Comparison of ENCODE assay signal across 13 cellular contexts in genomic region chr4:76429636-76430035, GRCh38.
DNase-seq lines count a peak whose midpoint lies in the region; ATAC-seq lines count a peak whose summit lies in the region.
"Had no signal": no experiment of that assay in that cellular context is flagged by ENCODE, and none has a peak within 500 bp of the region (broad histone marks: within the 10 kb centered on the region; RNA-seq: fewer than 3 reads in every experiment).

No MANE protein-coding gene starts in this region.

- peak; percentile 38 for DNase-seq in KG1 (lab: John Stamatoyannopoulos, UW)
- DNase-seq in NAMALWA (ENCODE audit: low spot score) = peak; percentile 11
- peak; percentile 33 for DNase-seq in SKM-1 (lab: John Stamatoyannopoulos, UW; ENCODE audit: unreplicated experiment)
- no peak for DNase-seq in NCI-H524 treated with DMSO at 0.1 percent for 48 hours (lab: John Stamatoyannopoulos, UW)
- DNase-seq in NCI-H510A (lab: John Stamatoyannopoulos, UW) = no peak
- no peak for DNase-seq in DMS53 (lab: John Stamatoyannopoulos, UW)
- DNase-seq: DMS 273 treated with DMSO at 0.1 percent for 48 hours, NCI-H1417 treated with DMSO at 0.1 percent for 48 hours, NCI-H2029, NCI-H2171 treated with DMSO at 0.1 percent for 48 hours, NCI-H510A treated with DMSO at 0.1 percent for 48 hours, PC-9 had no signal

- no peak for ATAC-seq in HG03354 (IDR thresholded peaks at IDR 0.05; ENCODE audit: poor library complexity, severe bottlenecking, unreplicated experiment)

Comparison
In these comparisons a context has a peak if more than half of its experiments do, and no peak if none do; other contexts are left out.
1. DNase-seq: peak in KG1 (single experiment), NAMALWA (single experiment) and SKM-1 (single experiment); none in NCI-H524 treated with DMSO at 0.1 percent for 48 hours (single experiment), NCI-H510A (single experiment) and DMS53 (single experiment).